25 cellular contexts compared by ENCODE assay signal in genomic region chr7:2502647-2502966, GRCh38. TPM values are rescaled to one million over a fixed set of nuclear protein-coding genes. Genes with fewer than 3 reads are reported as not detected.
"Had no signal": no experiment of that assay in that cellular context is flagged by ENCODE, and none has a peak within 500 bp of the region (broad histone marks: within the 10 kb centered on the region; RNA-seq: fewer than 3 reads in every experiment).

No MANE protein-coding gene starts in this region.

- FAIRE-seq: RCC 7860 had no signal

- DNase-seq: KBM-7, MV-4-11, NCI-H1048, NCI-H1105, NCI-H1417, NCI-H1436 treated with DMSO at 0.1 percent for 48 hours, NCI-H1694, NCI-H187 treated with DMSO at 0.1 percent for 48 hours, NCI-H2029 treated with DMSO at 0.1 percent for 48 hours, NCI-H2107, NCI-H2227 treated with DMSO at 0.1 percent for 48 hours, NCI-H446, NCI-H510A, NCI-H524 treated with DMSO at 0.1 percent for 48 hours, NCI-H69, NCI-H774, RPMI8226, SHP77, SK-N-SH, SW 1271 had no signal

- H3K9ac ChIP-seq: SK-N-SH had no signal

- H3K9me3 ChIP-seq: SK-N-SH had no signal

- H3K4me2 ChIP-seq: SK-N-SH had no signal

RNA-seq across cellular contexts. Expression of gene GRIFIN, which starts 26.4 kb away (rescaled TPM):
- total RNA-seq: HT-29, LHCN-M2, MCF 10A, SK-MEL-5 had no signal
- polyA plus RNA-seq: SK-N-SH had no signal
